Comparison of ENCODE assay signal across 8 cellular contexts in the genomic region with DNA sequence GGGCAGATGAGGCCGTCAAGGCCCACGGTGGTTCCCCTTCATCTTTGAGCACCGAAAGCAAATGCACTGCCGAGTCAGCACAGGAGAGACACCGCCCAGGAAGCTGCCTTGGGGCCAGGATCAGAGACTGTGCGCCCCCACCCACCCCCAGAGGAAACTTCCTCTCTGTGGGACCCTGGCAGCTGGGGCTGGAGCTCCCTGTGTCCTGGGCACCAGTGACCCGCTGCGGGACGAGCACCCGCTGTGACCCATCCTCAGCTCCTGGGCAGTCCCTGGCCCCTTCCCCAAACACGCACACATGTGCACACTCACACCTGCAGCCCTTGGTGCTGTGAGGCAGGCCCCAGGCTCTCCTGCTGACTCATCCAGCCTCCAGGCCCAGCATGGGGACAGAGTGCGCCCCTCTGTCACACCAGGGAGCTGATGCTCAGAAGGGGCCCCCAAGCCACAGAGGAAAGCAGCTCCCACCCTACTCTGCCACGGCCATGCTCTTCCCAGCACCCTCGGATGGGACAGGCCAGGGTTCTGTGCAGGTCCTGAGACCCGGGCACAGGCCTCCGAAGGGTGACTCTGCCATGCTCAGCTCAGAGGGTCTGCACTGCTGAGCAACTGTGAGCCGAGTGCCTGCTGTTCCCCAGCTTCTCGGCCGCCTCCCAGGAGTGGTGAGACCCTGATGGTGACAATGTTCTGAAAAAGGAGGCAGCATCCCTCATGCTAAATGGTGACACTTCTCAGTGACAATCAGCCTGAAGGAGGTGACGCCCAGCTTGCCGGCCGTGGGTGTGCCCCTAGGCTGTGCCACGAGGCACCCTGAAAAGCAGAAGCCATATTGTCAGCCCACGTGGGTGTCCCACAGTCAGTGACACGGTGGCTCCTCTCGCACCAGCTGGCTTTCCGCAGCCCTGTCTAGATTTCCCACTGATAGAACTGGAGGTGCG. TPM values are rescaled to one million over a fixed set of nuclear protein-coding genes. Genes with fewer than 3 reads are reported as not detected.
DNase-seq lines count a peak whose midpoint lies in the region; ATAC-seq and TF ChIP-seq lines count a peak whose summit lies in the region.

No MANE protein-coding gene starts in this region.

- TF ChIP-seq CTCF in ascending aorta (IDR thresholded peaks at IDR 0.05): no peak

- peaks cover 15 to 33% of the 10 kb centered on the region in 2 donors for H3K4me1 ChIP-seq in ascending aorta

- no peak overlapping the region for H3K4me3 ChIP-seq in ascending aorta

- H3K27ac ChIP-seq in cingulate gyrus (ENCODE audit: low read depth, low read length) (peak overlapping the region; percentile 47), ascending aorta (peak overlapping the region in 1 of 2 donors; percentile 90)

- ATAC-seq in GM21576 (IDR thresholded peaks at IDR 0.05; ENCODE audit: unreplicated experiment): peak; percentile 27

- no peaks in the 10 kb centered on the region for H3K9me3 ChIP-seq in ascending aorta

- intact Hi-C loops in ascending aorta (cut with DNase I): no loop called here

- no peaks in the 10 kb centered on the region for H3K36me3 ChIP-seq in ascending aorta

- DNase-seq in UCSD-AML1 (lab: John Stamatoyannopoulos, UW; ENCODE audit: unreplicated experiment): peak; percentile 52
- DNase-seq in stimulated activated CD4-positive, alpha-beta T cell treated with anti-CD3 and anti-CD28 coated beads, Interleukin-15, amount 100 ng/mL, for 1 hour (ENCODE audit: low read depth in 1 of 2, low spot score in 1 of 2): peak; percentile 35 to 49
- no peak for DNase-seq in NCI-H446 (lab: John Stamatoyannopoulos, UW)
- no peak for DNase-seq in foreskin melanocyte
- DNase-seq in AG08395 (ENCODE audit: low spot score): no peak
- DNase-seq in ascending aorta (ENCODE audit: low spot score in 2 of 2): no peak

- H3K27me3 ChIP-seq in ascending aorta: no peaks in the 10 kb centered on the region

RNA-seq across cellular contexts. Expression of a gene that starts 3.6 kb away (rescaled TPM):
- total RNA-seq in ascending aorta: 428 TPM

RNA-seq across cellular contexts. Expression of a gene that starts 22.2 kb away (rescaled TPM):
- total RNA-seq in ascending aorta: not detected

RNA-seq across cellular contexts. Expression of a gene that starts 30.3 kb away (rescaled TPM):
- 305 TPM for total RNA-seq in ascending aorta

Comparison
In these comparisons a context has a peak if more than half of its experiments do, and no peak if none do; other contexts are left out.
1. DNase-seq: peak in UCSD-AML1 (single experiment) and stimulated activated CD4-positive, alpha-beta T cell treated with anti-CD3 and anti-CD28 coated beads, Interleukin-15, amount 100 ng/mL, for 1 hour (2 of 2); none in NCI-H446 (0 of 2), foreskin melanocyte (single experiment), AG08395 (single experiment) and ascending aorta (0 of 2).